1 cellular context compared by ENCODE assay signal in the genomic region with DNA sequence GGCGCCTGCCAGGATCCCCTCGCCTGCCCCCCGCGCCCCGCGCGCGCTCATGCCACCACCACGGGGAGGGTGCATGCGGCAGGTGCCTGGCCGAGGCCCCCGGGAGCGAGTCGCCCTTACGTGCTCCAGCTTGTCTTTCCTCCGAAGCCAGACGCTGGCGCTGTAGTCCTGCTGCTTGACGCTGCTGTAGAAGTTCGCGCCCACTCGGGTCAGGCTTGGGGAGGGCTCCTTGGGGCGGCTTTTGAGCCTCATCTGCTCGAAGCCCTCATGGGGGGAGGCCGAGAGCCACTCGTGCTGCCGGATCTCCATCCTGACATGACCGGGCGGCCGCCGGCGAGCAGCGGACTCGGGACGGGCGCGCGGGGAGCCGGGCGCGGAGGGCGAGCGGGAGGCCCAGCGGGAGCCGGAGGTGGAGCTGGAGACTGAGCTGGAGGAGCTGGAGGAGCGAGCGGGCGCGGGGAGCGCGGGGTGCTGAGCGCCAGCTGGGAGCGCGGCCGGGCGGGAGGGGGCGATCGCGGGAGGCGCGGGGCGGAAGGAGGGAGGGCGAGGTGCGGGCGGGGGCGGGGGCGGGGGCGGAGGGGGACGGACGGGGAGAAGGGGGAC.
TF ChIP-seq lines count a peak whose summit lies in the region.

No MANE protein-coding gene starts in this region.

TF ChIP-seq in GM23338, 12 proteins besides CTCF, POLR2A, EP300 and RAD21:
- TF ChIP-seq, protein P1, sequence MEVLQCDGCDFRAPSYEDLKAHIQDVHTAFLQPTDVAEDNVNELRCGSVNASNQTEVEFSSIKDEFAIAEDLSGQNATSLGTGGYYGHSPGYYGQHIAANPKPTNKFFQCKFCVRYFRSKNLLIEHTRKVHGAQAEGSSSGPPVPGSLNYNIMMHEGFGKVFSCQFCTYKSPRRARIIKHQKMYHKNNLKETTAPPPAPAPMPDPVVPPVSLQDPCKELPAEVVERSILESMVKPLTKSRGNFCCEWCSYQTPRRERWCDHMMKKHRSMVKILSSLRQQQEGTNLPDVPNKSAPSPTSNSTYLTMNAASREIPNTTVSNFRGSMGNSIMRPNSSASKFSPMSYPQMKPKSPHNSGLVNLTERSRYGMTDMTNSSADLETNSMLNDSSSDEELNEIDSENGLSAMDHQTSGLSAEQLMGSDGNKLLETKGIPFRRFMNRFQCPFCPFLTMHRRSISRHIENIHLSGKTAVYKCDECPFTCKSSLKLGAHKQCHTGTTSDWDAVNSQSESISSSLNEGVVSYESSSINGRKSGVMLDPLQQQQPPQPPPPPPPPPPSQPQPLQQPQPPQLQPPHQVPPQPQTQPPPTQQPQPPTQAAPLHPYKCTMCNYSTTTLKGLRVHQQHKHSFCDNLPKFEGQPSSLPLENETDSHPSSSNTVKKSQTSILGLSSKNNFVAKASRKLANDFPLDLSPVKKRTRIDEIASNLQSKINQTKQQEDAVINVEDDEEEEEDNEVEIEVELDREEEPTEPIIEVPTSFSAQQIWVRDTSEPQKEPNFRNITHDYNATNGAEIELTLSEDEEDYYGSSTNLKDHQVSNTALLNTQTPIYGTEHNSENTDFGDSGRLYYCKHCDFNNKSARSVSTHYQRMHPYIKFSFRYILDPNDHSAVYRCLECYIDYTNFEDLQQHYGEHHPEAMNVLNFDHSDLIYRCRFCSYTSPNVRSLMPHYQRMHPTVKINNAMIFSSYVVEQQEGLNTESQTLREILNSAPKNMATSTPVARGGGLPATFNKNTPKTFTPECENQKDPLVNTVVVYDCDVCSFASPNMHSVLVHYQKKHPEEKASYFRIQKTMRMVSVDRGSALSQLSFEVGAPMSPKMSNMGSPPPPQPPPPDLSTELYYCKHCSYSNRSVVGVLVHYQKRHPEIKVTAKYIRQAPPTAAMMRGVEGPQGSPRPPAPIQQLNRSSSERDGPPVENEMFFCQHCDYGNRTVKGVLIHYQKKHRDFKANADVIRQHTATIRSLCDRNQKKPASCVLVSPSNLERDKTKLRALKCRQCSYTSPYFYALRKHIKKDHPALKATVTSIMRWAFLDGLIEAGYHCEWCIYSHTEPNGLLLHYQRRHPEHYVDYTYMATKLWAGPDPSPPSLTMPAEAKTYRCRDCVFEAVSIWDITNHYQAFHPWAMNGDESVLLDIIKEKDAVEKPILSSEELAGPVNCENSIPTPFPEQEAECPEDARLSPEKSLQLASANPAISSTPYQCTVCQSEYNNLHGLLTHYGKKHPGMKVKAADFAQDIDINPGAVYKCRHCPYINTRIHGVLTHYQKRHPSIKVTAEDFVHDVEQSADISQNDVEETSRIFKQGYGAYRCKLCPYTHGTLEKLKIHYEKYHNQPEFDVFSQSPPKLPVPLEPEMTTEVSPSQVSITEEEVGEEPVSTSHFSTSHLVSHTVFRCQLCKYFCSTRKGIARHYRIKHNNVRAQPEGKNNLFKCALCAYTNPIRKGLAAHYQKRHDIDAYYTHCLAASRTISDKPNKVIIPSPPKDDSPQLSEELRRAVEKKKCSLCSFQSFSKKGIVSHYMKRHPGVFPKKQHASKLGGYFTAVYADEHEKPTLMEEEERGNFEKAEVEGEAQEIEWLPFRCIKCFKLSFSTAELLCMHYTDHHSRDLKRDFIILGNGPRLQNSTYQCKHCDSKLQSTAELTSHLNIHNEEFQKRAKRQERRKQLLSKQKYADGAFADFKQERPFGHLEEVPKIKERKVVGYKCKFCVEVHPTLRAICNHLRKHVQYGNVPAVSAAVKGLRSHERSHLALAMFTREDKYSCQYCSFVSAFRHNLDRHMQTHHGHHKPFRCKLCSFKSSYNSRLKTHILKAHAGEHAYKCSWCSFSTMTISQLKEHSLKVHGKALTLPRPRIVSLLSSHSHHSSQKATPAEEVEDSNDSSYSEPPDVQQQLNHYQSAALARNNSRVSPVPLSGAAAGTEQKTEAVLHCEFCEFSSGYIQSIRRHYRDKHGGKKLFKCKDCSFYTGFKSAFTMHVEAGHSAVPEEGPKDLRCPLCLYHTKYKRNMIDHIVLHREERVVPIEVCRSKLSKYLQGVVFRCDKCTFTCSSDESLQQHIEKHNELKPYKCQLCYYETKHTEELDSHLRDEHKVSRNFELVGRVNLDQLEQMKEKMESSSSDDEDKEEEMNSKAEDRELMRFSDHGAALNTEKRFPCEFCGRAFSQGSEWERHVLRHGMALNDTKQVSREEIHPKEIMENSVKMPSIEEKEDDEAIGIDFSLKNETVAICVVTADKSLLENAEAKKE (CRISPR knock-in tag; IDR thresholded peaks at IDR 0.05) = no peak
